1 cellular context compared by ENCODE assay signal in genomic region chr20:18312723-18313122, GRCh38.
TF ChIP-seq lines count a peak whose summit lies in the region.

No MANE protein-coding gene starts in this region.

TF ChIP-seq in HepG2, 621 proteins besides CTCF, POLR2A, EP300 and RAD21:
- no peak for TF ChIP-seq ZNF792 (CRISPR knock-in tag; IDR thresholded peaks at IDR 0.05)
- TF ChIP-seq ZNF121 (CRISPR knock-in tag; IDR thresholded peaks at IDR 0.05) = 0 out of 2 replicates have a peak, but pooled peaks have one; percentile 21
